ENCODE assay signal across 1 cellular context in genomic region chr1:243316366-243316989, GRCh38.
TF ChIP-seq lines count a peak whose summit lies in the region.

No MANE protein-coding gene starts in this region.

TF ChIP-seq in GM23338, 12 proteins besides CTCF, POLR2A, EP300 and RAD21 (continued from another document):
- no peak for TF ChIP-seq REST (IDR thresholded peaks at IDR 0.05; ENCODE audit: unreplicated experiment)
- no peak for TF ChIP-seq EZH2phosphoT487 (IDR thresholded peaks at IDR 0.05; ENCODE audit: unreplicated experiment)
- TF ChIP-seq ETS1 (IDR thresholded peaks at IDR 0.05) = no peak
- TF ChIP-seq CREB1 (CRISPR knock-in tag; IDR thresholded peaks at IDR 0.05; ENCODE audit: low read depth) = no peak
TF ChIP-seq in GM23338: peak in this region for 0.
